In genomic region chr13:96819375-96819774, GRCh38 we compare ENCODE assay signal across 8 cellular contexts.
"Had no signal": no experiment of that assay in that cellular context is flagged by ENCODE, and none has a peak within 500 bp of the region (broad histone marks: within the 10 kb centered on the region; RNA-seq: fewer than 3 reads in every experiment).

No MANE protein-coding gene starts in this region.

- DNase-seq: GM23248, GOT3, H9, HCEC 1CT, KBM-7 had no signal

- H3K4me3 ChIP-seq: GM23248 had no signal

- H2AFZ ChIP-seq: GM23248 had no signal

- H3K9ac ChIP-seq: GM23248, KMS-11 had no signal

- FAIRE-seq: H54, HTR-8/SVneo had no signal

- H3K4me2 ChIP-seq: KMS-11 had no signal

- H3K27ac ChIP-seq: GM23248, KMS-11 had no signal
